ENCODE assay signal across 12 cellular contexts in genomic region chr13:99926014-99926731, GRCh38. TPM values are rescaled to one million over a fixed set of nuclear protein-coding genes. Genes with fewer than 3 reads are reported as not detected.
A peak's percentile ranks its signal among the peaks of the same experiment; 100 is the strongest.
DNase-seq lines count a peak whose midpoint lies in the region; ATAC-seq, FAIRE-seq and TF ChIP-seq lines count a peak whose summit lies in the region.
"Had no signal": no experiment of that assay in that cellular context is flagged by ENCODE, and none has a peak within 500 bp of the region (broad histone marks: within the 10 kb centered on the region; RNA-seq: fewer than 3 reads in every experiment).

No MANE protein-coding gene starts in this region.

- no peak overlapping the region for H3K27ac ChIP-seq in small intestine (ENCODE audit: low read depth in 1 of 2, low read length in 1 of 2)

- peaks cover 0 to 5% of the 10 kb centered on the region in 2 donors for H3K27me3 ChIP-seq in small intestine (ENCODE audit: control insufficient read depth in 2 of 2, insufficient read depth in 2 of 2, low read length in 2 of 2)

- no peak overlapping the region for H3K4me3 ChIP-seq in fibroblast of mammary gland (ENCODE audit: control insufficient read depth, low read depth, low read length)
- no peak overlapping the region for H3K4me3 ChIP-seq in small intestine (ENCODE audit: low read depth in 1 of 2, low read length in 2 of 2)

- no peak for TF ChIP-seq CTCF in fibroblast of mammary gland (conservative IDR thresholded peaks at IDR 0.05; ENCODE audit: control insufficient read depth, insufficient read depth, low read depth, low read length)

- no peak for TF ChIP-seq POLR2A in H54 (IDR thresholded peaks at IDR 0.05; ENCODE audit: low read depth, low read length)

- no peaks in the 10 kb centered on the region for H3K36me3 ChIP-seq in small intestine (ENCODE audit: control insufficient read depth in 2 of 2, insufficient read depth in 2 of 2, low read length in 2 of 2)

- peak; percentile 99 for FAIRE-seq in H54 (lab: Jason Lieb, UNC)
- no peak for FAIRE-seq in small intestine (lab: Jason Lieb, UNC)

- DNase-seq in H54 (ENCODE audit: insufficient read length, low spot score), result peak; percentile 84
- peak; percentile 91 for DNase-seq in NCI-H748 (lab: John Stamatoyannopoulos, UW; ENCODE audit: unreplicated experiment)
- peak; percentile 49 for DNase-seq in fibroblast of mammary gland (ENCODE audit: low read depth)
- peak; percentile 56 for DNase-seq in small intestine
- DNase-seq in Right ventricle myocardium inferior (ENCODE audit: missing footprints), result no peak
- DNase-seq in amygdala (lab: John Stamatoyannopoulos, UW), result no peak
- DNase-seq: activated CD4-positive, alpha-beta T cell treated with anti-CD3 and anti-CD28 coated beads, Interleukin-2, amount 50 U/mL, for 48 hours; effector CD8-positive, alpha-beta T cell; mesendoderm; NCI-H1694 had no signal

- no peaks in the 10 kb centered on the region for H3K4me1 ChIP-seq in small intestine (ENCODE audit: control insufficient read depth in 2 of 2, insufficient read depth in 1 of 2, low read depth in 1 of 2, low read length in 1 of 2)

- WGBS in small intestine, 3 donors, result 49 to 56% (median 55%) methylated on average over 29 of the region's 29 CpGs

- no peak for ATAC-seq in GM18868 (IDR thresholded peaks at IDR 0.05; ENCODE audit: unreplicated experiment)
- ATAC-seq in HG02870 (IDR thresholded peaks at IDR 0.05; ENCODE audit: unreplicated experiment), result no peak
- ATAC-seq in Right ventricle myocardium inferior, result no peak

- intact Hi-C loops in Right ventricle myocardium inferior (cut with DNase I), result no loop called here

- H3K9me3 ChIP-seq in small intestine (ENCODE audit: control insufficient read depth, low read depth), result no peaks in the 10 kb centered on the region

RNA-seq across cellular contexts. Expression of gene ZIC5, which starts 45.4 kb away (rescaled TPM):
- under 1 TPM in 1 of 3 donors, not detected in 2; 0.01 TPM for polyA plus RNA-seq in small intestine
- not detected for total RNA-seq in Right ventricle myocardium inferior

RNA-seq across cellular contexts. Expression of gene ZIC2, which starts 55.4 kb away (rescaled TPM):
- under 1 TPM in 1 of 3 donors, not detected in 2; 0.04 TPM for polyA plus RNA-seq in small intestine
- not detected for total RNA-seq in Right ventricle myocardium inferior

Comparison
In these comparisons a context has a peak if more than half of its experiments do, and no peak if none do; other contexts are left out.
1. DNase-seq: peak in H54 (single experiment), NCI-H748 (single experiment), fibroblast of mammary gland (single experiment) and small intestine (single experiment); none in Right ventricle myocardium inferior (single experiment) and amygdala (0 of 56).